Comparison of ENCODE assay signal across 36 cellular contexts in genomic region chr1:89151021-89151420, GRCh38. TPM values are rescaled to one million over a fixed set of nuclear protein-coding genes. Genes with fewer than 3 reads are reported as not detected.
"Had no signal": no experiment of that assay in that cellular context is flagged by ENCODE, and none has a peak within 500 bp of the region (broad histone marks: within the 10 kb centered on the region; RNA-seq: fewer than 3 reads in every experiment).

No MANE protein-coding gene starts in this region.

- H3K27me3 Mint-ChIP-seq: activated B cell treated with CpG ODN at 0.5 μM for 24 hours; activated CD8-positive, alpha-beta T cell treated with anti-CD3 and anti-CD28 coated beads for 36 hours; activated naive CD8-positive, alpha-beta T cell treated with anti-CD3 and anti-CD28 coated beads for 36 hours had no signal

- H3K4me1 Mint-ChIP-seq: activated B cell treated with CpG ODN at 0.5 μM for 24 hours had no signal

- H3K4me3 ChIP-seq: adrenal gland, body of pancreas, breast epithelium had no signal

- ATAC-seq: activated CD8-positive, alpha-beta T cell treated with anti-CD3 and anti-CD28 coated beads for 36 hours; activated naive CD4-positive, alpha-beta T cell treated with anti-CD3 and anti-CD28 coated beads, Interleukin-2, amount 50 U/mL, for 72 hours; activated T-cell treated with anti-CD3 and anti-CD28 coated beads, Interleukin-2, amount 50 U/mL, for 72 hours; activated T-helper 17 cell treated with anti-CD3 and anti-CD28 coated beads, Interleukin-2, amount 50 U/mL, for 72 hours; body of pancreas had no signal

- H3K9me3 Mint-ChIP-seq: activated T-helper 1 cell treated with anti-CD3 and anti-CD28 coated beads, Interleukin-12 subunit alpha, Interleukin-12 subunit beta, Interleukin-2, Interleukin-4 antibody, amounts not matched to agents 30 ng/mL and 10 ng/mL and 1 ng/mL, durations not matched to agents 14 hours and 24 hours and 36 hours had no signal

- H3K36me3 Mint-ChIP-seq: activated CD4-positive, alpha-beta memory T cell treated with anti-CD3 and anti-CD28 coated beads for 36 hours had no signal

- H3K9me3 ChIP-seq: adrenal gland, body of pancreas, breast epithelium had no signal

- H3K27me3 ChIP-seq: adrenal gland, body of pancreas, brain microvascular endothelial cell, breast epithelium had no signal

- H3K4me3 Mint-ChIP-seq: activated B cell treated with CpG ODN at 0.5 μM for 24 hours; activated CD4-positive, alpha-beta memory T cell treated with anti-CD3 and anti-CD28 coated beads for 36 hours; activated CD4-positive, alpha-beta T cell treated with anti-CD3 and anti-CD28 coated beads, Interleukin-2, amount 10 ng/mL, durations not matched to agents 24 days and 14 days; activated CD8-positive, alpha-beta T cell treated with anti-CD3 and anti-CD28 coated beads for 36 hours; activated naive CD4-positive, alpha-beta T cell treated with anti-CD3 and anti-CD28 coated beads for 36 hours; activated naive CD8-positive, alpha-beta T cell treated with anti-CD3 and anti-CD28 coated beads for 36 hours; activated T-cell treated with anti-CD3 and anti-CD28 coated beads, Interleukin-2, amount 50 U/mL, for 72 hours; activated T-helper 1 cell treated with anti-CD3 and anti-CD28 coated beads, Interleukin-12 subunit alpha, Interleukin-12 subunit beta, Interleukin-2, Interleukin-4 antibody, amounts not matched to agents 30 ng/mL and 10 ng/mL and 1 ng/mL, durations not matched to agents 14 hours and 24 hours and 36 hours; activated T-helper 17 cell treated with anti-CD3 and anti-CD28 coated beads, Interleukin-2, amount 50 U/mL, for 72 hours; T-helper 1 cell treated with Interleukin-12 subunit alpha and Interleukin-12 subunit beta and Interleukin-4 antibody, amounts not matched to agents 30 μg/mL and 1 μg/mL, for 36 hours; T-helper 2 cell treated with Interferon-gamma antibody and Interleukin-4, amounts not matched to agents 5 μg/mL and 100 μg/mL, for 36 hours had no signal

- DNase-seq: activated B cell treated with CpG ODN at 0.5 μM for 24 hours; activated CD4-positive, alpha-beta memory T cell treated with anti-CD3 and anti-CD28 coated beads for 36 hours; activated CD4-positive, alpha-beta T cell treated with anti-CD3 and anti-CD28 coated beads for 4 hours; activated CD4-positive, alpha-beta T cell treated with anti-CD3 and anti-CD28 coated beads, Interleukin-2, amount 10 ng/mL, durations not matched to agents 24 days and 14 days; activated CD4-positive, alpha-beta T cell treated with anti-CD3 and anti-CD28 coated beads, Interleukin-2, amount 50 U/mL, for 1 hour; activated CD4-positive, alpha-beta T cell treated with anti-CD3 and anti-CD28 coated beads, Interleukin-2, amount 50 U/mL, for 4 hours; activated CD4-positive, CD25-positive, alpha-beta regulatory T cell treated with anti-CD3 and anti-CD28 coated beads, Interleukin-2, amount 50 U/mL, for 72 hours; activated CD8-positive, alpha-beta memory T cell treated with anti-CD3 and anti-CD28 coated beads, Interleukin-2, amount 50 U/mL, for 4 hours; activated CD8-positive, alpha-beta T cell treated with anti-CD3 and anti-CD28 coated beads for 36 hours; activated effector memory CD4-positive, alpha-beta T cell treated with anti-CD3 and anti-CD28 coated beads, Interleukin-2, amount 50 U/mL, for 16 hours; activated gamma-delta T cell treated with Interleukin-2 at 50 U/mL for 16 hours; activated naive CD4-positive, alpha-beta T cell; activated naive CD4-positive, alpha-beta T cell treated with anti-CD3 and anti-CD28 coated beads for 36 hours; activated naive CD4-positive, alpha-beta T cell treated with anti-CD3 and anti-CD28 coated beads, Interleukin-2, amount 50 U/mL, for 16 hours; activated naive CD8-positive, alpha-beta T cell treated with anti-CD3 and anti-CD28 coated beads for 36 hours; activated T-cell treated with anti-CD3 and anti-CD28 coated beads for 4 hours; activated T-cell treated with anti-CD3 and anti-CD28 coated beads, Interleukin-2, amount 50 U/mL, for 1 hour; activated T-cell treated with anti-CD3 and anti-CD28 coated beads, Interleukin-2, amount 50 U/mL, for 72 hours; adrenal gland; amniotic stem cell; aorta; body of pancreas; brain microvascular endothelial cell; central memory CD4-positive, alpha-beta T cell; T-helper 1 cell; T-helper 2 cell; T-helper 9 cell had no signal

- H3K27ac Mint-ChIP-seq: activated B cell treated with CpG ODN at 0.5 μM for 24 hours; activated CD4-positive, alpha-beta memory T cell treated with anti-CD3 and anti-CD28 coated beads for 36 hours; activated CD4-positive, alpha-beta T cell treated with anti-CD3 and anti-CD28 coated beads, Interleukin-2, amount 10 ng/mL, durations not matched to agents 24 days and 14 days; activated CD8-positive, alpha-beta T cell treated with anti-CD3 and anti-CD28 coated beads for 36 hours; activated naive CD4-positive, alpha-beta T cell treated with anti-CD3 and anti-CD28 coated beads for 36 hours; activated naive CD4-positive, alpha-beta T cell treated with anti-CD3 and anti-CD28 coated beads, Interleukin-2, amount 50 U/mL, for 72 hours; activated naive CD8-positive, alpha-beta T cell treated with anti-CD3 and anti-CD28 coated beads for 36 hours; activated T-cell treated with anti-CD3 and anti-CD28 coated beads, Interleukin-2, amount 50 U/mL, for 72 hours; activated T-helper 1 cell treated with anti-CD3 and anti-CD28 coated beads, Interleukin-12 subunit alpha, Interleukin-12 subunit beta, Interleukin-2, Interleukin-4 antibody, amounts not matched to agents 30 ng/mL and 10 ng/mL and 1 ng/mL, durations not matched to agents 14 hours and 24 hours and 36 hours; activated T-helper 17 cell treated with anti-CD3 and anti-CD28 coated beads, Interleukin-2, amount 50 U/mL, for 72 hours; T-helper 1 cell treated with Interleukin-12 subunit alpha and Interleukin-12 subunit beta and Interleukin-4 antibody, amounts not matched to agents 30 μg/mL and 1 μg/mL, for 36 hours; T-helper 2 cell treated with Interferon-gamma antibody and Interleukin-4, amounts not matched to agents 5 μg/mL and 100 μg/mL, for 36 hours had no signal

- H3K4me1 ChIP-seq: adrenal gland, body of pancreas, breast epithelium had no signal

- H3K27ac ChIP-seq: adrenal gland, body of pancreas, brain microvascular endothelial cell, breast epithelium, VCaP had no signal

- H3K36me3 ChIP-seq: adrenal gland, brain microvascular endothelial cell, breast epithelium had no signal

RNA-seq across cellular contexts. Expression of gene GBP7, which starts 24.8 kb away (rescaled TPM):
- total RNA-seq: activated B cell treated with CpG ODN at 0.5 μM for 24 hours; activated CD4-positive, alpha-beta memory T cell treated with anti-CD3 and anti-CD28 coated beads for 36 hours; activated CD4-positive, alpha-beta T cell treated with anti-CD3 and anti-CD28 coated beads, Interleukin-2, amount 10 ng/mL, durations not matched to agents 24 days and 14 days; activated naive CD4-positive, alpha-beta T cell treated with anti-CD3 and anti-CD28 coated beads, Interleukin-2, amount 50 U/mL, for 72 hours; activated T-helper 1 cell treated with anti-CD3 and anti-CD28 coated beads, Interleukin-12 subunit alpha, Interleukin-12 subunit beta, Interleukin-2, Interleukin-4 antibody, amounts not matched to agents 30 ng/mL and 10 ng/mL and 1 ng/mL, durations not matched to agents 14 hours and 24 hours and 36 hours; activated T-helper 17 cell treated with anti-CD3 and anti-CD28 coated beads, Interleukin-2, amount 50 U/mL, for 72 hours; astrocyte; body of pancreas; breast epithelium; cerebellum had no signal
